Comparison of ENCODE assay signal across 8 cellular contexts in genomic region chr7:6435486-6436384, GRCh38. TPM values are rescaled to one million over a fixed set of nuclear protein-coding genes. Genes with fewer than 3 reads are reported as not detected.
A peak's percentile ranks its signal among the peaks of the same experiment; 100 is the strongest.
DNase-seq lines count a peak whose midpoint lies in the region; ATAC-seq and TF ChIP-seq lines count a peak whose summit lies in the region.

No MANE protein-coding gene starts in this region.

- no peak overlapping the region for H2AFZ ChIP-seq in Loucy (ENCODE audit: low read length)

- H3K27ac ChIP-seq in suprapubic skin = no peak overlapping the region

- no peak overlapping the region for H3K4me2 ChIP-seq in Loucy (ENCODE audit: low read depth, low read length, poor library complexity, severe bottlenecking)

- TF ChIP-seq POLR2A in suprapubic skin (IDR thresholded peaks at IDR 0.05) = no peak

- no peak overlapping the region for H3K4me3 ChIP-seq in Loucy (ENCODE audit: low read length, poor library complexity, severe bottlenecking)
- no peak overlapping the region for H3K4me3 ChIP-seq in foreskin fibroblast (ENCODE audit: low read depth in 1 of 2, low read length in 2 of 2)
- H3K4me3 ChIP-seq in suprapubic skin = peak overlapping the region; percentile 9

- peak; percentile 83 for ATAC-seq in GM21723 (IDR thresholded peaks at IDR 0.05; ENCODE audit: unreplicated experiment)

- no peaks in the 10 kb centered on the region for H3F3A ChIP-seq in Loucy (ENCODE audit: low read depth)

- H3K4me1 ChIP-seq in Loucy (ENCODE audit: insufficient read depth, low read length, poor library complexity, severe bottlenecking) (peaks cover 18% of the 10 kb centered on the region), suprapubic skin (peaks cover 11% of the 10 kb centered on the region)

- H3K9me2 ChIP-seq in Loucy (replicated peaks; ENCODE audit: low read depth, low read length) = no peaks in the 10 kb centered on the region

- H3K79me2 ChIP-seq in Loucy (ENCODE audit: insufficient read depth, low read length) = peaks cover 36% of the 10 kb centered on the region; the same call in 1 of the 2 replicates

- DNase-seq in DMS153 (lab: John Stamatoyannopoulos, UW) (peak; percentile 68), SIG-M5 treated with dmso at 0.1 percent for 504 hours (lab: John Stamatoyannopoulos, UW; ENCODE audit: unreplicated experiment) (peak; percentile 89), activated gamma-delta T cell (lab: John Stamatoyannopoulos, UW) (peak; percentile 44), foreskin fibroblast (peak; percentile 74 to 92), nucleus accumbens (lab: John Stamatoyannopoulos, UW) (peak in 51 of 56 donors; percentile 18 to 85 (median 62)), suprapubic skin (ENCODE audit: low spot score in 2 of 2) (peak; percentile 85 to 89)

- H3K27me3 ChIP-seq in Loucy (ENCODE audit: insufficient read depth, low read length, poor library complexity, severe bottlenecking) = no peaks in the 10 kb centered on the region
- H3K27me3 ChIP-seq in suprapubic skin = no peaks in the 10 kb centered on the region

- no peak for TF ChIP-seq EP300 in suprapubic skin (IDR thresholded peaks at IDR 0.05)

- H3K36me3 ChIP-seq in Loucy (ENCODE audit: insufficient read depth, low read length) = peaks cover 25% of the 10 kb centered on the region; the same call in 1 of the 2 replicates
- H3K36me3 ChIP-seq in suprapubic skin = peaks cover 9% of the 10 kb centered on the region

- no peak overlapping the region for H3K9ac ChIP-seq in Loucy (ENCODE audit: low read depth, low read length, poor library complexity, severe bottlenecking)

- WGBS in suprapubic skin = 31% methylated on average over 27 of the region's 27 CpGs

- TF ChIP-seq CTCF in Loucy (conservative IDR thresholded peaks at IDR 0.05; ENCODE audit: low read length) = peak; percentile 98
- peak; percentile 97 for TF ChIP-seq CTCF in foreskin fibroblast (IDR thresholded peaks at IDR 0.05; ENCODE audit: low read depth, low read length)
- peak; percentile 94 for TF ChIP-seq CTCF in suprapubic skin (IDR thresholded peaks at IDR 0.05)

- H3K9me3 ChIP-seq in Loucy (ENCODE audit: insufficient read depth, low read depth, low read length) (no peaks in the 10 kb centered on the region), suprapubic skin (no peaks in the 10 kb centered on the region)

- peaks cover 6% of the 10 kb centered on the region for H4K20me1 ChIP-seq in Loucy (ENCODE audit: insufficient read depth, low read length, poor library complexity, severe bottlenecking)

RNA-seq across cellular contexts. Expression of gene DAGLB, which starts 12.0 kb away (rescaled TPM):
- 10 to 100 TPM; 19.0 to 61.2 (median 22.0) TPM for total RNA-seq in suprapubic skin

RNA-seq across cellular contexts. Expression of gene KDELR2, which starts 48.2 kb away (rescaled TPM):
- 10 to 100 TPM; 62.4 to 70.5 (median 68.9) TPM for total RNA-seq in suprapubic skin
